In genomic region chr1:18955116-18955441, GRCh38 we compare ENCODE assay signal across 8 cellular contexts. TPM values are rescaled to one million over a fixed set of nuclear protein-coding genes. Genes with fewer than 3 reads are reported as not detected.
DNase-seq lines count a peak whose midpoint lies in the region; ATAC-seq and TF ChIP-seq lines count a peak whose summit lies in the region.

No MANE protein-coding gene starts in this region.

- H3K4me3 ChIP-seq in GM12864 (ENCODE audit: low read depth, low read length) = peak overlapping the region; percentile 68
- H3K4me3 ChIP-seq in WI38 (ENCODE audit: low read depth, low read length) = peak overlapping the region; percentile 76
- H3K4me3 ChIP-seq in skeletal muscle cell (ENCODE audit: low read depth, low read length) = peak overlapping the region; percentile 75

- TF ChIP-seq CTCF in GM12864 (IDR thresholded peaks at IDR 0.05; ENCODE audit: low read depth, low read length, missing control alignments) (no peak), WI38 (IDR thresholded peaks at IDR 0.05; ENCODE audit: low read depth, low read length) (no peak), foreskin keratinocyte (conservative IDR thresholded peaks at IDR 0.05) (no peak)

- ATAC-seq in foreskin keratinocyte (no peak), GM19328 (IDR thresholded peaks at IDR 0.05; ENCODE audit: unreplicated experiment) (no peak)

- H3K27ac ChIP-seq in foreskin keratinocyte = peak overlapping the region; percentile 4

- no peaks in the 10 kb centered on the region for H3K27me3 ChIP-seq in foreskin keratinocyte

- DNase-seq in GM12864 (ENCODE audit: low read depth) = no peak
- DNase-seq in foreskin keratinocyte = no peak
- DNase-seq in skeletal muscle cell (ENCODE audit: low read depth) = no peak
- no peak for DNase-seq in NCI-H446 treated with DMSO at 0.1 percent for 48 hours (lab: John Stamatoyannopoulos, UW)
- DNase-seq in NCI-H226 = no peak
- DNase-seq in NCI-H2196 treated with DMSO at 0.1 percent for 48 hours (lab: John Stamatoyannopoulos, UW; ENCODE audit: unreplicated experiment) = no peak

- H3K4me1 ChIP-seq in foreskin keratinocyte = peaks cover 29% of the 10 kb centered on the region

RNA-seq across cellular contexts. Expression of gene IFFO2, which starts 1.4 kb away (rescaled TPM):
- 47.5 and 57.3 TPM in 2 replicates for total RNA-seq in foreskin keratinocyte
- polyA plus RNA-seq in foreskin keratinocyte = 18.3 and 23.6 TPM in 2 replicates

RNA-seq across cellular contexts. Expression of gene ALDH4A1, which starts 52.7 kb away (rescaled TPM):
- total RNA-seq in foreskin keratinocyte = 26.7 and 33.2 TPM in 2 replicates
- polyA plus RNA-seq in foreskin keratinocyte = 26.3 and 32.6 TPM in 2 replicates
